23 cellular contexts compared by ENCODE assay signal in genomic region chrX:49110417-49110816, GRCh38. TPM values are rescaled to one million over a fixed set of nuclear protein-coding genes. Genes with fewer than 3 reads are reported as not detected.
A peak's percentile ranks its signal among the peaks of the same experiment; 100 is the strongest.
DNase-seq lines count a peak whose midpoint lies in the region; ATAC-seq, FAIRE-seq and TF ChIP-seq lines count a peak whose summit lies in the region.
"Had no signal": no experiment of that assay in that cellular context is flagged by ENCODE, and none has a peak within 500 bp of the region (broad histone marks: within the 10 kb centered on the region; RNA-seq: fewer than 3 reads in every experiment).

No MANE protein-coding gene starts in this region.

- no peak for ATAC-seq in GM12878
- ATAC-seq in stimulated activated effector memory CD8-positive, alpha-beta T cell treated with anti-CD3 and anti-CD28 coated beads, Interleukin-12 subunit alpha, Interleukin-12 subunit beta, amount 100 ng/mL, for 72 hours = no peak
- ATAC-seq: PC-3, Right ventricle myocardium inferior, SK-N-SH treated with all-trans-retinoic acid at 6 μM for 48 hours had no signal

- H3K9me3 ChIP-seq in GM12878 (replicated peaks; ENCODE audit: control insufficient read depth, insufficient read depth, low read length) = no peaks in the 10 kb centered on the region
- H3K9me3 ChIP-seq: SJCRH30 had no signal

- peaks cover 8% of the 10 kb centered on the region for H3K36me3 Mint-ChIP-seq in activated naive CD4-positive, alpha-beta T cell treated with anti-CD3 and anti-CD28 coated beads for 36 hours (ENCODE audit: low read depth)
- H3K36me3 Mint-ChIP-seq in stimulated activated effector memory CD8-positive, alpha-beta T cell treated with anti-CD3 and anti-CD28 coated beads, Interleukin-12 subunit alpha, Interleukin-12 subunit beta, amount 100 ng/mL, for 72 hours = peaks cover 83% of the 10 kb centered on the region

- no peaks in the 10 kb centered on the region for H3K4me1 ChIP-seq in GM12878 (ENCODE audit: control insufficient read depth, insufficient read depth, low read length)
- H3K4me1 ChIP-seq: SJCRH30 had no signal

- POLR2A ChIA-PET in GM12878 (lab: Charles Lee) = interaction anchor here (0.6 kb wide), 1 partner anchor 1474 kb away, joined by 3 read pairs; no protein-coding TSS in a partner anchor

- FAIRE-seq in GM12878 (lab: Jason Lieb, UNC) = no peak
- FAIRE-seq: H54 had no signal

- TF ChIP-seq CTCF in GM12878 (IDR thresholded peaks at IDR 0.05 in 2 of 3, conservative IDR thresholded peaks at IDR 0.05 in 1 of 3; ENCODE audit: control insufficient read depth in 2 of 3, extremely low read depth in 1 of 3, insufficient read depth in 1 of 3, low read depth in 3 of 3, low read length in 3 of 3) = no peak

- RAD21 ChIA-PET in GM12878 (lab: Charles Lee; ENCODE audit: unreplicated experiment) = no interaction called here

- TSS peak; percentile 54 for BruUV-seq in GM12878 (replicated peaks; lab: Mats Ljungman, UMichigan)

- no peaks in the 10 kb centered on the region for H3K79me2 ChIP-seq in GM12878 (ENCODE audit: control insufficient read depth, insufficient read depth, low read length)

- in situ Hi-C loops in GM12878 (cut with MboI) = no loop called here

- H3K4me3 ChIP-seq in GM12878 = no peak overlapping the region
- H3K4me3 ChIP-seq: SJCRH30 had no signal

- no peaks in the 10 kb centered on the region for H3K9me3 Mint-ChIP-seq in activated naive CD4-positive, alpha-beta T cell treated with anti-CD3 and anti-CD28 coated beads for 36 hours
- no peaks in the 10 kb centered on the region for H3K9me3 Mint-ChIP-seq in stimulated activated effector memory CD8-positive, alpha-beta T cell treated with anti-CD3 and anti-CD28 coated beads, Interleukin-12 subunit alpha, Interleukin-12 subunit beta, amount 100 ng/mL, for 72 hours

- no peak overlapping the region for H3K4me3 Mint-ChIP-seq in activated naive CD4-positive, alpha-beta T cell treated with anti-CD3 and anti-CD28 coated beads for 36 hours
- no peak overlapping the region for H3K4me3 Mint-ChIP-seq in stimulated activated effector memory CD8-positive, alpha-beta T cell treated with anti-CD3 and anti-CD28 coated beads, Interleukin-12 subunit alpha, Interleukin-12 subunit beta, amount 100 ng/mL, for 72 hours

- no peak overlapping the region for H3K4me2 ChIP-seq in GM12878 (ENCODE audit: control insufficient read depth, insufficient read depth)

- H3K9ac ChIP-seq in GM12878 (ENCODE audit: control insufficient read depth, insufficient read depth, low read length) = no peak overlapping the region

- H2AFZ ChIP-seq in GM12878 (ENCODE audit: control insufficient read depth, low read depth, low read length) = no peak overlapping the region

- TF ChIP-seq POLR2A in GM12878 (IDR thresholded peaks at IDR 0.05; ENCODE audit: low read depth, low read length) = no peak

- DNase-seq in activated naive CD4-positive, alpha-beta T cell treated with anti-CD3 and anti-CD28 coated beads for 36 hours = no peak
- no peak for DNase-seq in activated naive CD4-positive, alpha-beta T cell treated with Interleukin-2 at 50 U/mL for 16 hours
- DNase-seq in GM12878 (ENCODE audit: low read depth, low spot score) = no peak
- no peak for DNase-seq in stimulated activated effector memory CD8-positive, alpha-beta T cell treated with anti-CD3 and anti-CD28 coated beads, Interleukin-12 subunit alpha, Interleukin-12 subunit beta, amount 100 ng/mL, for 72 hours (ENCODE audit: low spot score in 2 of 2)
- DNase-seq in NCI-H524 (lab: John Stamatoyannopoulos, UW) = no peak
- DNase-seq in SKM-1 treated with dmso at 0.1 percent for 144 hours (lab: John Stamatoyannopoulos, UW; ENCODE audit: unreplicated experiment) = no peak
- DNase-seq: DMS153, Karpas-422, NCI-H1092, NCI-H1436, NCI-H187, NCI-H2081 treated with DMSO at 0.1 percent for 48 hours, NCI-H2171 treated with DMSO at 0.1 percent for 48 hours, NCI-H345, NCI-H510A treated with DMSO at 0.1 percent for 48 hours, NCI-H748 treated with DMSO at 0.1 percent for 48 hours, PC-3, SJCRH30 had no signal

- no peak for TF ChIP-seq RAD21 in GM12878 (IDR thresholded peaks at IDR 0.05; ENCODE audit: insufficient read depth, low read depth, low read length)

- TF ChIP-seq EP300 in GM12878 (IDR thresholded peaks at IDR 0.05; ENCODE audit: borderline replicate concordance in 1 of 2, control insufficient read depth in 1 of 2, low read depth in 2 of 2, low read length in 2 of 2) = no peak

- H3K27me3 Mint-ChIP-seq in activated naive CD4-positive, alpha-beta T cell treated with anti-CD3 and anti-CD28 coated beads for 36 hours (ENCODE audit: low read depth) = no peaks in the 10 kb centered on the region

- no peak overlapping the region for H3K27ac ChIP-seq in GM12878 (ENCODE audit: control insufficient read depth, insufficient read depth)
- H3K27ac ChIP-seq: HL-60, SJCRH30 had no signal

- SMC1A ChIA-PET in GM12878 (lab: Charles Lee; ENCODE audit: uncharacterized antibody, unreplicated experiment) = no interaction called here

- peaks cover 0 to 1% of the 10 kb centered on the region in 2 experiments; a peak in 3 of 4 replicates for H3K36me3 ChIP-seq in GM12878 (ENCODE audit: control insufficient read depth in 2 of 2, insufficient read depth in 2 of 2, low read length in 1 of 2)
- H3K36me3 ChIP-seq: SJCRH30 had no signal

- 52% methylated on average over 3 of the region's 3 CpGs for WGBS in GM12878 (ENCODE audit: insufficient coverage, insufficient replicate concordance, low lambda C conversion rate, missing lambda C conversion rate)

- no peaks in the 10 kb centered on the region for H4K20me1 ChIP-seq in GM12878 (ENCODE audit: control insufficient read depth, insufficient read depth)

- no peaks in the 10 kb centered on the region for H3K27me3 ChIP-seq in GM12878 (replicated peaks in 1 of 2; ENCODE audit: control insufficient read depth in 2 of 2, insufficient read depth in 2 of 2, low read length in 1 of 2)
- H3K27me3 ChIP-seq: SJCRH30 had no signal

- CTCF ChIA-PET in activated naive CD4-positive, alpha-beta T cell treated with anti-CD3 and anti-CD28 coated beads for 36 hours (lab: Charles Lee) = no interaction called here
- CTCF ChIA-PET in GM12878 (lab: Yijun Ruan, JAX) = interaction anchor here (1.2 kb wide), 1 partner anchor 9 kb away, joined by 3 read pairs; no protein-coding TSS in a partner anchor

- no peaks in the 10 kb centered on the region for H3K4me1 Mint-ChIP-seq in activated naive CD4-positive, alpha-beta T cell treated with anti-CD3 and anti-CD28 coated beads for 36 hours (ENCODE audit: low read depth)
- no peaks in the 10 kb centered on the region for H3K4me1 Mint-ChIP-seq in stimulated activated effector memory CD8-positive, alpha-beta T cell treated with anti-CD3 and anti-CD28 coated beads, Interleukin-12 subunit alpha, Interleukin-12 subunit beta, amount 100 ng/mL, for 72 hours

- intact Hi-C loops in activated naive CD4-positive, alpha-beta T cell treated with anti-CD3 and anti-CD28 coated beads for 36 hours (cut with micrococcal nuclease) = no loop called here
- intact Hi-C loops in GM12878 (cut with micrococcal nuclease; ENCODE audit: unreplicated experiment) = no loop called here

- H3K27ac Mint-ChIP-seq in activated naive CD4-positive, alpha-beta T cell treated with anti-CD3 and anti-CD28 coated beads for 36 hours = peak overlapping the region; percentile 7
- H3K27ac Mint-ChIP-seq in stimulated activated effector memory CD8-positive, alpha-beta T cell treated with anti-CD3 and anti-CD28 coated beads, Interleukin-12 subunit alpha, Interleukin-12 subunit beta, amount 100 ng/mL, for 72 hours = peak overlapping the region; percentile 75

RNA-seq across cellular contexts. Expression of gene GPKOW, which starts 13.1 kb away (rescaled TPM):
- 10 to 100 TPM; 18.6 to 19.9 TPM for total RNA-seq in activated naive CD4-positive, alpha-beta T cell treated with anti-CD3 and anti-CD28 coated beads for 36 hours
- total RNA-seq in GM12878 (2013; cell fraction: nucleolus; rRNA removed) = 5.6 and 5.9 TPM in 2 replicates
- total RNA-seq in GM12878 (2014; rRNA removed) = 23.6 and 26.6 TPM in 2 replicates
- total RNA-seq in GM12878 (2014; rRNA removed; fragmentation: Illumina TruSeq; extraction: Trizol) = 15.7 and 16.5 TPM in 2 replicates
- 18.9 and 21.8 TPM in 2 replicates for total RNA-seq in GM12878 (2021)
- 7.0 TPM for polyA plus RNA-seq in GM12878 (2011; ENCODE audit: low read depth)
- 20.1 and 25.5 TPM in 2 replicates for polyA plus RNA-seq in GM12878 (2011; rRNA removed)
- polyA plus RNA-seq in GM12878 (2011; cell fraction: cytosol; rRNA removed) = 25.0 and 30.5 TPM in 2 replicates
- 17.6 and 23.5 TPM in 2 replicates for polyA plus RNA-seq in GM12878 (2011; cell fraction: nucleus; rRNA removed)
- polyA plus RNA-seq in GM12878 (2012) = 13.8 and 14.5 TPM in 2 replicates
- 13.9 and 20.6 TPM in 2 replicates for polyA plus RNA-seq in GM12878 (2014; fragmentation: Illumina TruSeq; extraction: Trizol)
- 1 to 10 TPM; 3.3 to 5.1 TPM for polyA plus RNA-seq in GM12878 (2014; fragmentation: Nextera tagmentation; extraction: Ambion mirVana)
- polyA plus RNA-seq in GM12878 (2014; rRNA removed) = 23.0 and 25.0 TPM in 2 replicates
- 10 to 100 TPM; 21.1 to 24.6 TPM for polyA plus RNA-seq in GM12878 (2016; fragmentation: Nextera tagmentation; extraction: Ambion mirVana)
- polyA minus RNA-seq in GM12878 (2011; rRNA and poly(A)+ RNA removed) = 15.9 and 16.7 TPM in 2 replicates
- 7.1 and 8.9 TPM in 2 replicates for polyA minus RNA-seq in GM12878 (2011; cell fraction: cytosol; rRNA and poly(A)+ RNA removed)
- 3.5 and 6.1 TPM in 2 replicates for polyA minus RNA-seq in GM12878 (2011; cell fraction: nucleus; rRNA and poly(A)+ RNA removed)

RNA-seq across cellular contexts. Expression of gene WDR45, which starts 30.7 kb away (rescaled TPM):
- total RNA-seq in activated naive CD4-positive, alpha-beta T cell treated with anti-CD3 and anti-CD28 coated beads for 36 hours = 10 to 100 TPM; 17.9 to 22.5 TPM
- total RNA-seq in GM12878 (2013; cell fraction: nucleolus; rRNA removed) = 51.2 and 54.7 TPM in 2 replicates
- total RNA-seq in GM12878 (2014; rRNA removed) (14.9 and 20.4 TPM in 2 replicates), GM12878 (2014; rRNA removed; fragmentation: Illumina TruSeq; extraction: Trizol) (12.5 and 12.7 TPM in 2 replicates), GM12878 (2021) (19.7 and 20.8 TPM in 2 replicates)
- 64.5 TPM for polyA plus RNA-seq in GM12878 (2011; ENCODE audit: low read depth)
- polyA plus RNA-seq in GM12878 (2011; rRNA removed) (18.2 and 29.8 TPM in 2 replicates), GM12878 (2014; fragmentation: Illumina TruSeq; extraction: Trizol) (18.6 and 19.7 TPM in 2 replicates), GM12878 (2014; fragmentation: Nextera tagmentation; extraction: Ambion mirVana) (10 to 100 TPM in 1 of 2 experiments, 1 to 10 TPM in 1; 5.9 to 10.3 TPM), GM12878 (2014; rRNA removed) (29.7 and 30.9 TPM in 2 replicates), GM12878 (2016; fragmentation: Nextera tagmentation; extraction: Ambion mirVana) (10 to 100 TPM; 22.1 to 25.4 TPM)
- polyA plus RNA-seq in GM12878 (2011; cell fraction: cytosol; rRNA removed) = 37.2 and 45.7 TPM in 2 replicates
- 141 and 162 TPM in 2 replicates for polyA plus RNA-seq in GM12878 (2011; cell fraction: nucleus; rRNA removed)
- polyA plus RNA-seq in GM12878 (2012) = 21.5 and 32.2 TPM in 2 replicates
- 37.1 and 54.6 TPM in 2 replicates for polyA minus RNA-seq in GM12878 (2011; rRNA and poly(A)+ RNA removed)
- polyA minus RNA-seq in GM12878 (2011; cell fraction: cytosol; rRNA and poly(A)+ RNA removed) = 9.1 and 13.9 TPM in 2 replicates
- 33.4 and 43.1 TPM in 2 replicates for polyA minus RNA-seq in GM12878 (2011; cell fraction: nucleus; rRNA and poly(A)+ RNA removed)

RNA-seq across cellular contexts. Expression of gene PRAF2, which starts 36.6 kb away (rescaled TPM):
- 10 to 100 TPM; 14.5 to 14.8 TPM for total RNA-seq in activated naive CD4-positive, alpha-beta T cell treated with anti-CD3 and anti-CD28 coated beads for 36 hours
- 2.0 and 2.4 TPM in 2 replicates for total RNA-seq in GM12878 (2013; cell fraction: nucleolus; rRNA removed)
- total RNA-seq in GM12878 (2014; rRNA removed) = 4.7 and 5.7 TPM in 2 replicates
- total RNA-seq in GM12878 (2014; rRNA removed; fragmentation: Illumina TruSeq; extraction: Trizol) = 2.0 and 2.6 TPM in 2 replicates
- 11.1 and 11.6 TPM in 2 replicates for total RNA-seq in GM12878 (2021)
- polyA plus RNA-seq in GM12878 (2011; ENCODE audit: low read depth) = 5.2 TPM
- 0.49 and 0.80 TPM in 2 replicates for polyA plus RNA-seq in GM12878 (2011; rRNA removed)
- polyA plus RNA-seq in GM12878 (2011; cell fraction: cytosol; rRNA removed) = 1.0 TPM in 2 replicates
- polyA plus RNA-seq in GM12878 (2011; cell fraction: nucleus; rRNA removed) = 4.9 and 6.0 TPM in 2 replicates
- 10.1 and 10.5 TPM in 2 replicates for polyA plus RNA-seq in GM12878 (2012)
- polyA plus RNA-seq in GM12878 (2014; fragmentation: Illumina TruSeq; extraction: Trizol) = 11.8 and 16.2 TPM in 2 replicates
- 1 to 10 TPM; 2.8 to 4.6 TPM for polyA plus RNA-seq in GM12878 (2014; fragmentation: Nextera tagmentation; extraction: Ambion mirVana)
- 7.7 and 9.4 TPM in 2 replicates for polyA plus RNA-seq in GM12878 (2014; rRNA removed)
- 10 to 100 TPM; 13.6 to 16.7 TPM for polyA plus RNA-seq in GM12878 (2016; fragmentation: Nextera tagmentation; extraction: Ambion mirVana)
- 0.72 TPM in 1 of 2 replicates, not detected in the other for polyA minus RNA-seq in GM12878 (2011; rRNA and poly(A)+ RNA removed)
- polyA minus RNA-seq in GM12878 (2011; cell fraction: cytosol; rRNA and poly(A)+ RNA removed) = not detected in 2 replicates
- 1.6 and 1.7 TPM in 2 replicates for polyA minus RNA-seq in GM12878 (2011; cell fraction: nucleus; rRNA and poly(A)+ RNA removed)

RNA-seq across cellular contexts. Expression of gene CCDC120, which starts 51.6 kb away (rescaled TPM):
- 1 to 10 TPM; 2.1 to 2.2 TPM for total RNA-seq in activated naive CD4-positive, alpha-beta T cell treated with anti-CD3 and anti-CD28 coated beads for 36 hours
- total RNA-seq in GM12878 (2013; cell fraction: nucleolus; rRNA removed) = 0.15 and 0.77 TPM in 2 replicates
- 0.56 and 0.65 TPM in 2 replicates for total RNA-seq in GM12878 (2014; rRNA removed)
- 0.41 and 0.45 TPM in 2 replicates for total RNA-seq in GM12878 (2014; rRNA removed; fragmentation: Illumina TruSeq; extraction: Trizol)
- 3.7 and 4.1 TPM in 2 replicates for total RNA-seq in GM12878 (2021)
- 2.2 TPM for polyA plus RNA-seq in GM12878 (2011; ENCODE audit: low read depth)
- 0.03 and 0.11 TPM in 2 replicates for polyA plus RNA-seq in GM12878 (2011; rRNA removed)
- polyA plus RNA-seq in GM12878 (2011; cell fraction: cytosol; rRNA removed) = 0.07 and 0.13 TPM in 2 replicates
- polyA plus RNA-seq in GM12878 (2011; cell fraction: nucleus; rRNA removed) = 0.30 and 0.38 TPM in 2 replicates
- polyA plus RNA-seq in GM12878 (2012) = 2.8 and 4.3 TPM in 2 replicates
- polyA plus RNA-seq in GM12878 (2014; fragmentation: Illumina TruSeq; extraction: Trizol) = 1.4 and 2.1 TPM in 2 replicates
- polyA plus RNA-seq in GM12878 (2014; fragmentation: Nextera tagmentation; extraction: Ambion mirVana) = under 1 TPM; 0.18 to 0.27 TPM
- 2.5 and 3.2 TPM in 2 replicates for polyA plus RNA-seq in GM12878 (2014; rRNA removed)
- polyA plus RNA-seq in GM12878 (2016; fragmentation: Nextera tagmentation; extraction: Ambion mirVana) = 1 to 10 TPM in 1 of 2 experiments, under 1 TPM in 1; 0.95 to 1.2 TPM
- not detected in 2 replicates for polyA minus RNA-seq in GM12878 (2011; rRNA and poly(A)+ RNA removed)
- polyA minus RNA-seq in GM12878 (2011; cell fraction: cytosol; rRNA and poly(A)+ RNA removed) = not detected in 2 replicates
- 0.29 TPM in 1 of 2 replicates, not detected in the other for polyA minus RNA-seq in GM12878 (2011; cell fraction: nucleus; rRNA and poly(A)+ RNA removed)
- total RNA-seq: A172 had no signal

RNA-seq across cellular contexts. Expression of gene MAGIX, which starts 52.1 kb away (rescaled TPM):
- under 1 TPM; 0.25 to 0.26 TPM for total RNA-seq in activated naive CD4-positive, alpha-beta T cell treated with anti-CD3 and anti-CD28 coated beads for 36 hours
- 0.59 and 1.2 TPM in 2 replicates for total RNA-seq in GM12878 (2013; cell fraction: nucleolus; rRNA removed)
- total RNA-seq in GM12878 (2014; rRNA removed) = 1.3 and 2.5 TPM in 2 replicates
- total RNA-seq in GM12878 (2014; rRNA removed; fragmentation: Illumina TruSeq; extraction: Trizol) = 0.09 and 0.18 TPM in 2 replicates
- total RNA-seq in GM12878 (2021) = 0.66 and 1.3 TPM in 2 replicates
- 0.18 TPM for polyA plus RNA-seq in GM12878 (2011; ENCODE audit: low read depth)
- polyA plus RNA-seq in GM12878 (2011; rRNA removed) = 0.30 and 0.33 TPM in 2 replicates
- 0.96 and 1.1 TPM in 2 replicates for polyA plus RNA-seq in GM12878 (2011; cell fraction: cytosol; rRNA removed)
- 0.81 and 1.1 TPM in 2 replicates for polyA plus RNA-seq in GM12878 (2011; cell fraction: nucleus; rRNA removed)
- polyA plus RNA-seq in GM12878 (2012) = 0.44 and 0.54 TPM in 2 replicates
- 0.31 TPM in 1 of 2 replicates, not detected in the other for polyA plus RNA-seq in GM12878 (2014; fragmentation: Illumina TruSeq; extraction: Trizol)
- under 1 TPM; 0.03 to 0.09 TPM for polyA plus RNA-seq in GM12878 (2014; fragmentation: Nextera tagmentation; extraction: Ambion mirVana)
- 1.4 and 2.0 TPM in 2 replicates for polyA plus RNA-seq in GM12878 (2014; rRNA removed)
- 1 to 10 TPM; 1.4 to 1.8 TPM for polyA plus RNA-seq in GM12878 (2016; fragmentation: Nextera tagmentation; extraction: Ambion mirVana)
- 0.66 and 1.2 TPM in 2 replicates for polyA minus RNA-seq in GM12878 (2011; rRNA and poly(A)+ RNA removed)
- 0.40 TPM in 1 of 2 replicates, not detected in the other for polyA minus RNA-seq in GM12878 (2011; cell fraction: cytosol; rRNA and poly(A)+ RNA removed)
- polyA minus RNA-seq in GM12878 (2011; cell fraction: nucleus; rRNA and poly(A)+ RNA removed) = 1.3 and 1.6 TPM in 2 replicates
